31 cellular contexts compared by ENCODE assay signal in genomic region chr2:16252891-16253290, GRCh38.
"Had no signal": no experiment of that assay in that cellular context is flagged by ENCODE, and none has a peak within 500 bp of the region (broad histone marks: within the 10 kb centered on the region; RNA-seq: fewer than 3 reads in every experiment).

No MANE protein-coding gene starts in this region.

- H3K27me3 ChIP-seq: body of pancreas had no signal

- H3K27me3 Mint-ChIP-seq: activated CD4-positive, alpha-beta memory T cell treated with anti-CD3 and anti-CD28 coated beads for 36 hours; activated CD8-positive, alpha-beta memory T cell treated with anti-CD3 and anti-CD28 coated beads, Interleukin-2, amount 10 ng/mL, durations not matched to agents 7 days and 5 days; activated naive CD4-positive, alpha-beta T cell treated with anti-CD3 and anti-CD28 coated beads, Interleukin-2, amount 50 U/mL, for 24 hours had no signal

- H3K36me3 Mint-ChIP-seq: activated CD4-positive, alpha-beta memory T cell treated with anti-CD3 and anti-CD28 coated beads for 36 hours; activated CD8-positive, alpha-beta memory T cell treated with anti-CD3 and anti-CD28 coated beads, Interleukin-2, amount 10 ng/mL, durations not matched to agents 7 days and 5 days; activated naive CD4-positive, alpha-beta T cell treated with anti-CD3 and anti-CD28 coated beads, Interleukin-2, amount 50 U/mL, for 24 hours; activated naive CD8-positive, alpha-beta T cell treated with anti-CD3 and anti-CD28 coated beads for 36 hours; T-cell had no signal

- H3K9me3 ChIP-seq: adrenal gland, body of pancreas had no signal

- H3K4me3 Mint-ChIP-seq: activated B cell treated with CpG ODN at 0.5 μM for 24 hours; activated CD4-positive, alpha-beta memory T cell treated with anti-CD3 and anti-CD28 coated beads for 36 hours; activated CD4-positive, alpha-beta T cell treated with anti-CD3 and anti-CD28 coated beads, Interleukin-2, amount 10 ng/mL, durations not matched to agents 24 days and 14 days; activated CD8-positive, alpha-beta memory T cell treated with anti-CD3 and anti-CD28 coated beads, Interleukin-2, amount 10 ng/mL, durations not matched to agents 7 days and 5 days; activated CD8-positive, alpha-beta T cell treated with anti-CD3 and anti-CD28 coated beads, Interleukin-2, amount 10 ng/mL, durations not matched to agents 7 days and 5 days; activated naive CD4-positive, alpha-beta T cell treated with anti-CD3 and anti-CD28 coated beads for 36 hours; activated naive CD4-positive, alpha-beta T cell treated with anti-CD3 and anti-CD28 coated beads, Interleukin-2, amount 50 U/mL, for 24 hours; activated naive CD8-positive, alpha-beta T cell treated with anti-CD3 and anti-CD28 coated beads for 36 hours; activated naive CD8-positive, alpha-beta T cell treated with anti-CD3 and anti-CD28 coated beads, Interleukin-2, amount 50 U/mL, for 24 hours; activated T-helper 1 cell treated with anti-CD3 and anti-CD28 coated beads, Interleukin-12 subunit alpha, Interleukin-12 subunit beta, Interleukin-2, Interleukin-4 antibody, amounts not matched to agents 30 ng/mL and 10 ng/mL and 1 ng/mL, durations not matched to agents 14 hours and 24 hours and 36 hours; T-cell; T-helper 1 cell treated with Interleukin-12 subunit alpha and Interleukin-12 subunit beta and Interleukin-4 antibody, amounts not matched to agents 30 μg/mL and 1 μg/mL, for 36 hours had no signal

- H3K4me1 ChIP-seq: adrenal gland, body of pancreas had no signal

- H3K27ac ChIP-seq: adrenal gland, body of pancreas, WERI-Rb-1 had no signal

- H3K36me3 ChIP-seq: adrenal gland, WERI-Rb-1 had no signal

- H3K4me3 ChIP-seq: adrenal gland, body of pancreas had no signal

- H3K9me3 Mint-ChIP-seq: activated CD4-positive, alpha-beta memory T cell treated with anti-CD3 and anti-CD28 coated beads for 36 hours; activated CD4-positive, alpha-beta T cell treated with anti-CD3 and anti-CD28 coated beads, Interleukin-2, amount 10 ng/mL, durations not matched to agents 24 days and 14 days; activated naive CD4-positive, alpha-beta T cell treated with anti-CD3 and anti-CD28 coated beads for 36 hours; activated naive CD4-positive, alpha-beta T cell treated with anti-CD3 and anti-CD28 coated beads, Interleukin-2, amount 50 U/mL, for 24 hours; activated naive CD8-positive, alpha-beta T cell treated with anti-CD3 and anti-CD28 coated beads, Interleukin-2, amount 50 U/mL, for 24 hours; activated T-helper 1 cell treated with anti-CD3 and anti-CD28 coated beads, Interleukin-12 subunit alpha, Interleukin-12 subunit beta, Interleukin-2, Interleukin-4 antibody, amounts not matched to agents 30 ng/mL and 10 ng/mL and 1 ng/mL, durations not matched to agents 14 hours and 24 hours and 36 hours; activated T-helper 2 cell treated with anti-CD3 and anti-CD28 coated beads, Interferon-gamma antibody, Interleukin-2, Interleukin-4, amounts not matched to agents 10 μg/mL and 5 μg/mL and 100 μg/mL, durations not matched to agents 14 hours and 24 hours and 36 hours; T-cell; T-helper 1 cell treated with Interleukin-12 subunit alpha and Interleukin-12 subunit beta and Interleukin-4 antibody, amounts not matched to agents 30 μg/mL and 1 μg/mL, for 36 hours had no signal

- DNase-seq: activated B cell treated with CpG ODN at 0.5 μM for 24 hours; activated CD4-positive, alpha-beta memory T cell treated with anti-CD3 and anti-CD28 coated beads for 36 hours; activated CD4-positive, alpha-beta T cell treated with anti-CD3 and anti-CD28 coated beads, Interleukin-2, amount 10 ng/mL, durations not matched to agents 24 days and 14 days; activated CD8-positive, alpha-beta memory T cell treated with anti-CD3 and anti-CD28 coated beads, Interleukin-2, amount 10 ng/mL, durations not matched to agents 7 days and 5 days; activated CD8-positive, alpha-beta memory T cell treated with anti-CD3 and anti-CD28 coated beads, Interleukin-2, amount 50 U/mL, for 4 hours; activated CD8-positive, alpha-beta T cell treated with anti-CD3 and anti-CD28 coated beads, Interleukin-2, amount 10 ng/mL, durations not matched to agents 7 days and 5 days; activated effector memory CD4-positive, alpha-beta T cell treated with anti-CD3 and anti-CD28 coated beads, Interleukin-2, amount 50 U/mL, for 16 hours; activated naive CD4-positive, alpha-beta T cell treated with anti-CD3 and anti-CD28 coated beads for 36 hours; activated naive CD8-positive, alpha-beta T cell treated with anti-CD3 and anti-CD28 coated beads for 36 hours; activated naive CD8-positive, alpha-beta T cell treated with anti-CD3 and anti-CD28 coated beads, Interleukin-2, amount 50 U/mL, for 24 hours; activated T-cell treated with anti-CD3 and anti-CD28 coated beads, Interleukin-2, amount 50 U/mL, for 1 hour; activated T-cell treated with anti-CD3 and anti-CD28 coated beads, Interleukin-2, amount 50 U/mL, for 48 hours; adrenal gland; amygdala; aorta; body of pancreas; caudate nucleus; cortex of kidney; dermis blood vessel endothelial cell; effector CD8-positive, alpha-beta T cell; foreskin fibroblast; SW 1271; T-cell; T-helper 9 cell; WERI-Rb-1 had no signal

- ATAC-seq: activated CD4-positive, CD25-positive, alpha-beta regulatory T cell treated with anti-CD3 and anti-CD28 coated beads, Interleukin-2, amount 50 U/mL, for 24 hours; activated CD8-positive, alpha-beta memory T cell treated with anti-CD3 and anti-CD28 coated beads, Interleukin-2, amount 10 ng/mL, durations not matched to agents 7 days and 5 days; activated CD8-positive, alpha-beta T cell treated with anti-CD3 and anti-CD28 coated beads, Interleukin-2, amount 10 ng/mL, durations not matched to agents 7 days and 5 days; activated naive CD8-positive, alpha-beta T cell treated with anti-CD3 and anti-CD28 coated beads, Interleukin-2, amount 50 U/mL, for 24 hours; body of pancreas; esophagus mucosa; T-cell had no signal

- H3K4me1 Mint-ChIP-seq: activated B cell treated with CpG ODN at 0.5 μM for 24 hours; activated CD4-positive, alpha-beta T cell treated with anti-CD3 and anti-CD28 coated beads, Interleukin-2, amount 10 ng/mL, durations not matched to agents 24 days and 14 days had no signal

- H3K27ac Mint-ChIP-seq: activated B cell treated with CpG ODN at 0.5 μM for 24 hours; activated CD4-positive, alpha-beta memory T cell treated with anti-CD3 and anti-CD28 coated beads for 36 hours; activated CD4-positive, alpha-beta T cell treated with anti-CD3 and anti-CD28 coated beads, Interleukin-2, amount 10 ng/mL, durations not matched to agents 24 days and 14 days; activated CD8-positive, alpha-beta memory T cell treated with anti-CD3 and anti-CD28 coated beads, Interleukin-2, amount 10 ng/mL, durations not matched to agents 7 days and 5 days; activated CD8-positive, alpha-beta T cell treated with anti-CD3 and anti-CD28 coated beads, Interleukin-2, amount 10 ng/mL, durations not matched to agents 7 days and 5 days; activated naive CD4-positive, alpha-beta T cell treated with anti-CD3 and anti-CD28 coated beads for 36 hours; activated naive CD4-positive, alpha-beta T cell treated with anti-CD3 and anti-CD28 coated beads, Interleukin-2, amount 50 U/mL, for 24 hours; activated naive CD8-positive, alpha-beta T cell treated with anti-CD3 and anti-CD28 coated beads for 36 hours; activated naive CD8-positive, alpha-beta T cell treated with anti-CD3 and anti-CD28 coated beads, Interleukin-2, amount 50 U/mL, for 24 hours; activated T-helper 1 cell treated with anti-CD3 and anti-CD28 coated beads, Interleukin-12 subunit alpha, Interleukin-12 subunit beta, Interleukin-2, Interleukin-4 antibody, amounts not matched to agents 30 ng/mL and 10 ng/mL and 1 ng/mL, durations not matched to agents 14 hours and 24 hours and 36 hours; activated T-helper 2 cell treated with anti-CD3 and anti-CD28 coated beads, Interferon-gamma antibody, Interleukin-2, Interleukin-4, amounts not matched to agents 10 μg/mL and 5 μg/mL and 100 μg/mL, durations not matched to agents 14 hours and 24 hours and 36 hours; T-cell; T-helper 1 cell treated with Interleukin-12 subunit alpha and Interleukin-12 subunit beta and Interleukin-4 antibody, amounts not matched to agents 30 μg/mL and 1 μg/mL, for 36 hours had no signal
